27 cellular contexts compared by ENCODE assay signal in the genomic region with DNA sequence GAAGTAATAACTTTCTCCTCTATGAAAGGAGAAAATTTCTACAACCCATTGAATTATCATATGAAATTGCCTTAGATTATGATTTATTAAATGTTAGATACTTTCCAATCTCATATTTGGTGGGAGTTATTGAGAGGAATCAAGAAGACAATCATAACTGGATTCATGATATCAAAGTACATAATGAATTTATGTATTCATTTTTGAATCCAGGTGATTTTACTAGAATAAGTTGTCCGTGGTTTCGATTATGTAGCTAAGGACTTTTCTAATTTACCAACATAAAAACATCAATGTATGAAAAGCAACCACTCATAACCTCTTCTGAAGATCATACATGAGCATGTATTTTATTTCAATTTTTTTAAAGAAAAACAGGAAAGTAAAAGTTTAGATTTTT.
"Had no signal": no experiment of that assay in that cellular context is flagged by ENCODE, and none has a peak within 500 bp of the region (broad histone marks: within the 10 kb centered on the region; RNA-seq: fewer than 3 reads in every experiment).

No MANE protein-coding gene starts in this region.

- H3K27me3 ChIP-seq: stomach, suprapubic skin, testis, thyroid gland, tibial artery, tibial nerve, transverse colon, upper lobe of left lung, upper lobe of right lung, uterus, vagina had no signal

- ATAC-seq: stimulated activated effector memory CD8-positive, alpha-beta T cell treated with anti-CD3 and anti-CD28 coated beads, Interleukin-12 subunit alpha, Interleukin-12 subunit beta, amount 100 ng/mL, for 72 hours; stimulated activated memory B cell treated with anti-CD40 and anti-IgM and Interleukin-4, amounts not matched to agents 10 μg/mL and 1 μg/mL and 100 μg/mL, for 72 hours; stimulated activated naive B cell treated with anti-CD40 and anti-IgM and Interleukin-4, amounts not matched to agents 10 μg/mL and 1 μg/mL and 100 μg/mL, for 72 hours; stimulated activated naive CD8-positive, alpha-beta T cell treated with anti-CD3 and anti-CD28 coated beads, Interleukin-15, amount 100 ng/mL, for 72 hours; stimulated activated naive CD8-positive, alpha-beta T cell treated with anti-CD3 and anti-CD28 coated beads, Interleukin-15, Interleukin-2, amounts not matched to agents 100 U/mL and 50 U/mL, for 24 hours; upper lobe of right lung had no signal

- H3K27ac ChIP-seq: stomach, suprapubic skin, testis, thoracic aorta, thyroid gland, tibial artery, tibial nerve, transverse colon, upper lobe of left lung, upper lobe of right lung, uterus, vagina had no signal

- H3K4me3 ChIP-seq: stomach, suprapubic skin, testis, thoracic aorta, thyroid gland, tibial artery, tibial nerve, transverse colon, upper lobe of left lung, upper lobe of right lung, uterus, vagina had no signal

- DNase-seq: stimulated activated CD4-positive, alpha-beta T cell treated with anti-CD3 and anti-CD28 coated beads, Interleukin-2, amount 100 ng/mL, for 48 hours; stimulated activated CD4-positive, alpha-beta T cell treated with anti-CD3 and anti-CD28 coated beads, Interleukin-4, amount 100 ng/mL, for 1 hour; stimulated activated CD4-positive, alpha-beta T cell treated with anti-CD3 and anti-CD28 coated beads, Interleukin-4, amount 100 ng/mL, for 24 hours; stimulated activated CD4-positive, alpha-beta T cell treated with anti-CD3 and anti-CD28 coated beads, Interleukin-4, amount 100 ng/mL, for 4 hours; stimulated activated CD8-positive, alpha-beta memory T cell treated with anti-CD3 and anti-CD28 coated beads, Interleukin-4, amount 100 ng/mL, for 48 hours; stimulated activated naive B cell treated with anti-CD40 and anti-IgM and Interleukin-4, amounts not matched to agents 10 μg/mL and 1 μg/mL and 100 μg/mL, for 72 hours; stimulated activated naive CD4-positive, alpha-beta T cell; stimulated activated naive CD4-positive, alpha-beta T cell treated with Interleukin-2 at 50 U/mL for 16 hours; stimulated activated naive CD8-positive, alpha-beta T cell treated with anti-CD3 and anti-CD28 coated beads, Interleukin-15, amount 100 ng/mL, for 72 hours; stimulated activated naive CD8-positive, alpha-beta T cell treated with anti-CD3 and anti-CD28 coated beads, Interleukin-15, Interleukin-2, amounts not matched to agents 100 U/mL and 50 U/mL, for 24 hours; stomach; substantia nigra; testis; thyroid gland; tibial artery; transverse colon; trophoblast cell; upper lobe of left lung; upper lobe of right lung; uterus had no signal

- FAIRE-seq: urothelium cell line had no signal

- H3K36me3 ChIP-seq: stomach, suprapubic skin, thoracic aorta, thyroid gland, tibial artery, tibial nerve, transverse colon, upper lobe of left lung, upper lobe of right lung, uterus, vagina had no signal

- H3K4me1 ChIP-seq: stomach, suprapubic skin, testis, thyroid gland, tibial artery, tibial nerve, upper lobe of left lung, upper lobe of right lung, uterus, vagina had no signal

- H3K9me3 ChIP-seq: suprapubic skin, testis, thoracic aorta, thyroid gland, tibial artery, tibial nerve, transverse colon, upper lobe of left lung, upper lobe of right lung, uterus, vagina had no signal
